7 cellular contexts compared by ENCODE assay signal in the genomic region with DNA sequence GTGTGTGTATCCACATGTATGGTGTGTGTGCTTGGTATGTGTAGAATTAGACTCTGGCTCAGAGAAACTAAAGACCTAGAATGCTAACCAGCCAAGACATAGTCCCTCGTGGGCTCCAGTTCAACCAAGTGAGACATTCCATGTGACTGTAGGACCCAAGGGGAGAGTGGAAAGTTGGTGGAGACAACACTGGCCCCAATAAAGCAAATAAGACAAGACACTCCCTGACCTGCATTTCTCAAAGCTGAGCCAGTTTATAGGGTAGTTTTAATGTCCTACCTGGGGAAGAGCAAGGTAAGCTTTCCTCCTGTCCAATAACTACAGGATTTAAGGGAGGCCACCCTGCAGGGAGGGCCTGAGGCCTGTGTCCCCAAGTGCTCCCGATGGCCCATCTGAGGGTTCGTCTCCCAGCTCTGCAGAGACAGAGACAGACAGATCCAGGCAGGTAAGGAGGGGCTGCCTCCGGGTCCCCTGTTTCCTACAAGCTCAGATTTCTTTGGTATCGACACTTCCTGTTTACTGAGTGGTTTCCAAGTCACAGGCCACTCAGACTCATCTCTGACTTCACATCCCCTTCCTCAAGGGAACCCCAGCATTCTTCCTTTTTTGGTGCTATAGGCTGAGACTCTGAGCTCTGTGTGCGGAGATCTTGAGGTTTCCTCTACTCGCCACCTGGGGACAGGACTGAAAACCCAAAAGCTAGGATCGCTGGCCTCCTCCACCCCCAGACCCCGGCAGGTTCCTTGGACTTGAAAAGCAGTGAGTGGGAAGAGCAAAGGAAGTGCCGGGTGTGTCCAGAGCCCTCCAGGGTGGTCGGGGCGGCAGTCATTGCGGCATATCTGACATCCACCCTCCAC. TPM values are rescaled to one million over a fixed set of nuclear protein-coding genes. Genes with fewer than 3 reads are reported as not detected.
DNase-seq lines count a peak whose midpoint lies in the region; ATAC-seq, FAIRE-seq and TF ChIP-seq lines count a peak whose summit lies in the region.

No MANE protein-coding gene starts in this region.

- POLR2A ChIA-PET in SK-N-SH (lab: Yijun Ruan, JAX) = no interaction called here

- H3K4me2 ChIP-seq in SU-DHL-6 (ENCODE audit: low read depth, low read length, poor library complexity, severe bottlenecking) (peak overlapping the region; percentile 76), SK-N-SH (no peak overlapping the region)

- peak overlapping the region; percentile 49 for H3K4me3 ChIP-seq in SU-DHL-6 (ENCODE audit: insufficient read depth, low read length, poor library complexity, severe bottlenecking)
- H3K4me3 ChIP-seq in pancreas = peak overlapping the region in 1 of 4 donors; percentile 14
- H3K4me3 ChIP-seq in SK-N-SH (ENCODE audit: low read depth in 2 of 2, low read length in 1 of 2) = no peak overlapping the region

- CTCF ChIA-PET in SK-N-SH (lab: Yijun Ruan, JAX) = interaction anchor here (1.0 kb wide), 1 partner anchor 136 kb away, joined by 3 read pairs; no protein-coding TSS in a partner anchor

- FAIRE-seq in pancreas (lab: Jason Lieb, UNC) = no peak

- intact Hi-C loops in pancreas (cut with DNase I) = no loop called here

- ATAC-seq in GM19023 (IDR thresholded peaks at IDR 0.05; ENCODE audit: unreplicated experiment) = peak; percentile 41
- ATAC-seq in HG02981 (IDR thresholded peaks at IDR 0.05; ENCODE audit: unreplicated experiment) = peak; percentile 45
- peak in 3 of 4 donors; percentile 37 to 78 (median 67) for ATAC-seq in pancreas

- H4K20me1 ChIP-seq in SU-DHL-6 (ENCODE audit: low read depth, low read length) (no peaks in the 10 kb centered on the region), SK-N-SH (ENCODE audit: insufficient read depth) (no peaks in the 10 kb centered on the region)

- no peaks in the 10 kb centered on the region for H3K9me2 ChIP-seq in SU-DHL-6 (replicated peaks; ENCODE audit: insufficient read depth, low read length)
- no peaks in the 10 kb centered on the region for H3K9me2 ChIP-seq in SK-N-SH

- H3K79me2 ChIP-seq in SU-DHL-6 (ENCODE audit: insufficient read depth, low read length) (peaks cover 32% of the 10 kb centered on the region; the same call in 1 of the 2 replicates), SK-N-SH (ENCODE audit: insufficient read depth) (no peaks in the 10 kb centered on the region)

- H2AFZ ChIP-seq in SU-DHL-6 (ENCODE audit: low read depth, low read length, severe bottlenecking) (no peak overlapping the region), SK-N-SH (ENCODE audit: low read depth) (no peak overlapping the region)

- TF ChIP-seq EP300 in SK-N-SH (IDR thresholded peaks at IDR 0.05; ENCODE audit: borderline replicate concordance in 1 of 2, low read depth in 1 of 2, low read length in 1 of 2) = no peak

- H3K9me3 ChIP-seq in SU-DHL-6 (ENCODE audit: insufficient read depth, low read length) (no peaks in the 10 kb centered on the region), pancreas (no peaks in the 10 kb centered on the region), SK-N-SH (no peaks in the 10 kb centered on the region)

- no peaks in the 10 kb centered on the region for H3K36me3 ChIP-seq in SU-DHL-6 (ENCODE audit: low read length)
- H3K36me3 ChIP-seq in pancreas = no peaks in the 10 kb centered on the region
- no peaks in the 10 kb centered on the region for H3K36me3 ChIP-seq in SK-N-SH (replicated peaks in 1 of 2; ENCODE audit: control insufficient read depth in 1 of 2, insufficient read depth in 2 of 2, low read length in 1 of 2)

- H3K9ac ChIP-seq in SU-DHL-6 (ENCODE audit: low read length) (peak overlapping the region; percentile 73), SK-N-SH (no peak overlapping the region)

- TF ChIP-seq CTCF in SU-DHL-6 (IDR thresholded peaks at IDR 0.05; ENCODE audit: insufficient read depth, low read length, poor library complexity, severe bottlenecking) = peak; percentile 5
- TF ChIP-seq CTCF in pancreas (IDR thresholded peaks at IDR 0.05) = no peak
- no peak for TF ChIP-seq CTCF in SK-N-SH (IDR thresholded peaks at IDR 0.05)

- H3K27me3 ChIP-seq in SU-DHL-6 (ENCODE audit: low read length) (no peaks in the 10 kb centered on the region), pancreas (no peaks in the 10 kb centered on the region), SK-N-SH (ENCODE audit: insufficient read depth) (no peaks in the 10 kb centered on the region)

- TF ChIP-seq RAD21 in SK-N-SH (IDR thresholded peaks at IDR 0.05; ENCODE audit: low read length) = no peak

- peak; percentile 56 for DNase-seq in effector CD8-positive, alpha-beta T cell (lab: John Stamatoyannopoulos, UW)
- DNase-seq in pancreas (peak in 1 of 6 donors; percentile 0), SK-N-SH (no peak), NCI-H187 (lab: John Stamatoyannopoulos, UW) (no peak)

- peaks cover 55% of the 10 kb centered on the region for H3F3A ChIP-seq in SU-DHL-6 (ENCODE audit: insufficient read depth)
- H3F3A ChIP-seq in SK-N-SH (replicated peaks; ENCODE audit: insufficient read depth) = no peaks in the 10 kb centered on the region

- H3K27ac ChIP-seq in SU-DHL-6 (ENCODE audit: low read depth, low read length) = peak overlapping the region; percentile 98
- peak overlapping the region in 2 of 4 donors; percentile 71 to 73 for H3K27ac ChIP-seq in pancreas
- H3K27ac ChIP-seq in SK-N-SH (ENCODE audit: low read depth in 2 of 2, low read length in 1 of 2) = no peak overlapping the region

- 53 to 60% methylated on average over 13 of the region's 13 CpGs for WGBS in pancreas, 2 donors
- 84% methylated on average over 9 of the region's 13 CpGs for WGBS in SK-N-SH (ENCODE audit: low lambda C conversion rate)

- H3K4me1 ChIP-seq in pancreas (no peaks in the 10 kb centered on the region), SK-N-SH (ENCODE audit: control insufficient read depth in 1 of 2, insufficient read depth in 2 of 2, low read depth in 1 of 2, low read length in 1 of 2) (no peaks in the 10 kb centered on the region)

TF ChIP-seq in SK-N-SH, 30 proteins besides CTCF, POLR2A, EP300 and RAD21:
- TF ChIP-seq SMC3 (IDR thresholded peaks at IDR 0.05; ENCODE audit: low read depth, low read length) (no peak), RXRA (IDR thresholded peaks at IDR 0.05; ENCODE audit: borderline replicate concordance, low read depth) (no peak), RCOR1 (IDR thresholded peaks at IDR 0.05; ENCODE audit: low read length) (no peak), FOXM1 (IDR thresholded peaks at IDR 0.05; ENCODE audit: low read depth) (no peak), FOSL2 (IDR thresholded peaks at IDR 0.05; ENCODE audit: borderline replicate concordance, low read depth) (no peak), NFIC (IDR thresholded peaks at IDR 0.05; ENCODE audit: borderline replicate concordance) (no peak), FOXJ3 (CRISPR knock-in tag; IDR thresholded peaks at IDR 0.05) (no peak), MAX (IDR thresholded peaks at IDR 0.05; ENCODE audit: low read depth) (no peak), MEF2A (IDR thresholded peaks at IDR 0.05; ENCODE audit: borderline replicate concordance, low read depth) (no peak), YY1 (IDR thresholded peaks at IDR 0.05; ENCODE audit: low read depth) (no peak), USF1 (IDR thresholded peaks at IDR 0.05; ENCODE audit: borderline replicate concordance, low read depth) (no peak), GABPA (IDR thresholded peaks at IDR 0.05; ENCODE audit: low read depth) (no peak), TEAD4 (IDR thresholded peaks at IDR 0.05; ENCODE audit: borderline replicate concordance, insufficient read depth) (no peak), TCF12 (IDR thresholded peaks at IDR 0.05) (no peak), ZBTB33 (IDR thresholded peaks at IDR 0.05; ENCODE audit: borderline replicate concordance, low read depth) (no peak)

RNA-seq across cellular contexts. Expression of gene RASSF2, which starts 9.3 kb away (rescaled TPM):
- total RNA-seq in pancreas = 1 to 10 TPM in 4 of 6 donors, under 1 TPM in 2; 0.46 to 8.1 (median 2.4) TPM
- 1 to 10 TPM; 1.2 to 1.6 TPM for polyA plus RNA-seq in pancreas
- polyA plus RNA-seq in SK-N-SH (2012; rRNA removed) = 0.39 and 0.73 TPM in 2 replicates
- polyA plus RNA-seq in SK-N-SH (2012; cell fraction: cytosol; rRNA removed) = 0.51 and 0.64 TPM in 2 replicates
- 0.38 and 0.55 TPM in 2 replicates for polyA plus RNA-seq in SK-N-SH (2012; cell fraction: nucleus; rRNA removed)
